ENCODE assay signal across 8 cellular contexts in genomic region chr19:55301459-55302331, GRCh38. TPM values are rescaled to one million over a fixed set of nuclear protein-coding genes. Genes with fewer than 3 reads are reported as not detected.
DNase-seq lines count a peak whose midpoint lies in the region; ATAC-seq and TF ChIP-seq lines count a peak whose summit lies in the region.

No MANE protein-coding gene starts in this region.

- no CpG with 5 or more reads among the region's 42 CpGs for WGBS in neuronal stem cell (ENCODE audit: extremely low coverage in 2 of 2, insufficient read length in 2 of 2, insufficient replicate concordance in 1 of 2), 2 donors

- TF ChIP-seq CTCF in BE2C (IDR thresholded peaks at IDR 0.05; ENCODE audit: low read depth, low read length) (peak; percentile 84), fibroblast of the aortic adventitia (IDR thresholded peaks at IDR 0.05; ENCODE audit: insufficient read depth, low read length) (peak; percentile 88)

- H3K4me1 ChIP-seq in BE2C (no peaks in the 10 kb centered on the region; the same call in 1 of the 2 replicates), neuronal stem cell (ENCODE audit: control insufficient read depth in 2 of 2, insufficient read depth in 1 of 2, low read depth in 1 of 2, low read length in 2 of 2) (peaks cover 13 to 14% of the 10 kb centered on the region in 2 donors)

- no peaks in the 10 kb centered on the region for H3K9me3 Mint-ChIP-seq in activated T-helper 17 cell treated with anti-CD3 and anti-CD28 coated beads, Interleukin-2, amount 50 U/mL, for 72 hours

- no peaks in the 10 kb centered on the region for H3K79me1 ChIP-seq in neuronal stem cell (ENCODE audit: low read depth, low read length)

- peak overlapping the region; percentile 92 for H3K27ac ChIP-seq in neuronal stem cell (replicated peaks; ENCODE audit: low read length)

- H2BK120ac ChIP-seq in neuronal stem cell (ENCODE audit: low read depth, low read length): peak overlapping the region; percentile 44

- H3K18ac ChIP-seq in neuronal stem cell (ENCODE audit: low read length): peak overlapping the region; percentile 84

- H3K36me3 ChIP-seq in BE2C (peaks cover 32% of the 10 kb centered on the region), neuronal stem cell (replicated peaks in 1 of 2; ENCODE audit: control insufficient read depth in 2 of 2, insufficient read depth in 2 of 2, low read length in 2 of 2) (peaks cover 45 to 69% of the 10 kb centered on the region in 2 donors)

- H2AK5ac ChIP-seq in neuronal stem cell (ENCODE audit: low read depth, low read length): peak overlapping the region; percentile 90

- H3K9me3 ChIP-seq in BE2C (no peaks in the 10 kb centered on the region), neuronal stem cell (replicated peaks in 1 of 2; ENCODE audit: control insufficient read depth in 2 of 2, insufficient read depth in 1 of 2, low read depth in 1 of 2, low read length in 2 of 2) (peaks cover 0 to 2% of the 10 kb centered on the region in 2 donors)

- peak overlapping the region; percentile 91 for H3K27ac Mint-ChIP-seq in activated T-helper 17 cell treated with anti-CD3 and anti-CD28 coated beads, Interleukin-2, amount 50 U/mL, for 72 hours

- peak overlapping the region; percentile 81 for H3K23ac ChIP-seq in neuronal stem cell (ENCODE audit: low read depth, low read length, poor library complexity)

- peak overlapping the region; percentile 50 for H2BK12ac ChIP-seq in neuronal stem cell (ENCODE audit: low read length)

- H3K4me3 ChIP-seq in BE2C (ENCODE audit: low read depth, low read length) (peak overlapping the region; percentile 54), fibroblast of the aortic adventitia (ENCODE audit: low read depth, low read length) (peak overlapping the region; percentile 55), neuronal stem cell (ENCODE audit: low read length in 2 of 2) (no peak overlapping the region)

- H2BK15ac ChIP-seq in neuronal stem cell (ENCODE audit: low read length): no peak overlapping the region

- H2BK5ac ChIP-seq in neuronal stem cell (ENCODE audit: low read length): peak overlapping the region; percentile 84

- H3K27me3 Mint-ChIP-seq in activated T-helper 17 cell treated with anti-CD3 and anti-CD28 coated beads, Interleukin-2, amount 50 U/mL, for 72 hours: no peaks in the 10 kb centered on the region

- peak overlapping the region; percentile 79 for H2AFZ ChIP-seq in neuronal stem cell (ENCODE audit: low read length)

- H3K9ac ChIP-seq in neuronal stem cell (ENCODE audit: low read depth, low read length, poor library complexity): peak overlapping the region; percentile 82

- peak overlapping the region; percentile 66 for H4K8ac ChIP-seq in neuronal stem cell (ENCODE audit: low read depth, low read length)

- peak overlapping the region; percentile 88 for H3K4me3 Mint-ChIP-seq in activated T-helper 17 cell treated with anti-CD3 and anti-CD28 coated beads, Interleukin-2, amount 50 U/mL, for 72 hours

- H3K14ac ChIP-seq in neuronal stem cell (ENCODE audit: low read length): peak overlapping the region; percentile 83

- peak; percentile 66 for ATAC-seq in GM19372 (IDR thresholded peaks at IDR 0.05; ENCODE audit: low read depth, unreplicated experiment)
- peak; percentile 95 for ATAC-seq in activated T-helper 17 cell treated with anti-CD3 and anti-CD28 coated beads, Interleukin-2, amount 50 U/mL, for 72 hours (replicated peaks)

- peak overlapping the region; percentile 83 for H4K91ac ChIP-seq in neuronal stem cell (ENCODE audit: low read depth, low read length, poor library complexity)

- peak overlapping the region; percentile 46 for H3K4me2 ChIP-seq in neuronal stem cell (ENCODE audit: insufficient read depth, low read length, poor library complexity, severe bottlenecking)

- DNase-seq in BE2C (peak; percentile 93), HuH-7.5 (ENCODE audit: low spot score) (peak; percentile 100), RKO (ENCODE audit: low spot score) (peak; percentile 80), fibroblast of the aortic adventitia (ENCODE audit: low read depth) (peak; percentile 75), neuronal stem cell (ENCODE audit: low spot score) (peak; percentile 91), stromal cell of bone marrow (ENCODE audit: low read depth) (peak; percentile 37)

- no peak overlapping the region for H3K4ac ChIP-seq in neuronal stem cell (ENCODE audit: low read length)

- H3K36me3 Mint-ChIP-seq in activated T-helper 17 cell treated with anti-CD3 and anti-CD28 coated beads, Interleukin-2, amount 50 U/mL, for 72 hours (ENCODE audit: low read depth): no peaks in the 10 kb centered on the region

- no peaks in the 10 kb centered on the region for H3K4me1 Mint-ChIP-seq in activated T-helper 17 cell treated with anti-CD3 and anti-CD28 coated beads, Interleukin-2, amount 50 U/mL, for 72 hours

- H3K27me3 ChIP-seq in BE2C: no peaks in the 10 kb centered on the region
- no peaks in the 10 kb centered on the region for H3K27me3 ChIP-seq in neuronal stem cell (ENCODE audit: control insufficient read depth in 3 of 3, insufficient read depth in 3 of 3, low read depth in 1 of 3, low read length in 3 of 3)

RNA-seq across cellular contexts. Expression of gene BRSK1, which starts 17.9 kb away (rescaled TPM):
- polyA plus RNA-seq in BE2C (2012; ENCODE audit: insufficient read depth, insufficient read length, low read depth): 51.3 TPM
- total RNA-seq in activated T-helper 17 cell treated with anti-CD3 and anti-CD28 coated beads, Interleukin-2, amount 50 U/mL, for 72 hours: 10 to 100 TPM in 1 of 2 donors, 1 to 10 TPM in 1; 6.3 to 13.7 TPM
- 5.2 and 9.0 TPM in 2 replicates for total RNA-seq in fibroblast of the aortic adventitia (ENCODE audit: low replicate concordance)
- polyA plus RNA-seq in neuronal stem cell (2013, experiment 1 of 2): 30.5 TPM
- 31.6 TPM for polyA plus RNA-seq in neuronal stem cell (2013, experiment 2 of 2)

RNA-seq across cellular contexts. Expression of gene HSPBP1, which starts 21.8 kb away (rescaled TPM):
- polyA plus RNA-seq in BE2C (2012; ENCODE audit: insufficient read depth, insufficient read length, low read depth): 132 TPM
- 10 to 100 TPM; 20.8 to 56.6 TPM for total RNA-seq in activated T-helper 17 cell treated with anti-CD3 and anti-CD28 coated beads, Interleukin-2, amount 50 U/mL, for 72 hours
- 29.1 and 48.3 TPM in 2 replicates for total RNA-seq in fibroblast of the aortic adventitia (ENCODE audit: low replicate concordance)
- 32.8 TPM for polyA plus RNA-seq in neuronal stem cell (2013, experiment 1 of 2)
- 30.1 TPM for polyA plus RNA-seq in neuronal stem cell (2013, experiment 2 of 2)

RNA-seq across cellular contexts. Expression of gene TMEM150B, which starts 23.4 kb away (rescaled TPM):
- not detected for polyA plus RNA-seq in BE2C (2012; ENCODE audit: insufficient read depth, insufficient read length, low read depth)
- total RNA-seq in activated T-helper 17 cell treated with anti-CD3 and anti-CD28 coated beads, Interleukin-2, amount 50 U/mL, for 72 hours: under 1 TPM; 0.39 to 0.56 TPM
- not detected in 2 replicates for total RNA-seq in fibroblast of the aortic adventitia (ENCODE audit: low replicate concordance)
- not detected for polyA plus RNA-seq in neuronal stem cell (2013, experiment 1 of 2)
- 0.04 TPM for polyA plus RNA-seq in neuronal stem cell (2013, experiment 2 of 2)

RNA-seq across cellular contexts. Expression of gene KMT5C, which starts 38.0 kb away (rescaled TPM):
- polyA plus RNA-seq in BE2C (2012; ENCODE audit: insufficient read depth, insufficient read length, low read depth): 24.8 TPM
- total RNA-seq in activated T-helper 17 cell treated with anti-CD3 and anti-CD28 coated beads, Interleukin-2, amount 50 U/mL, for 72 hours: 10 to 100 TPM; 15.6 to 25.3 TPM
- total RNA-seq in fibroblast of the aortic adventitia (ENCODE audit: low replicate concordance): 6.7 and 22.2 TPM in 2 replicates
- polyA plus RNA-seq in neuronal stem cell (2013, experiment 1 of 2): 46.5 TPM
- polyA plus RNA-seq in neuronal stem cell (2013, experiment 2 of 2): 47.0 TPM

RNA-seq across cellular contexts. Expression of gene PPP6R1, which starts 42.9 kb away (rescaled TPM):
- 140 TPM for polyA plus RNA-seq in BE2C (2012; ENCODE audit: insufficient read depth, insufficient read length, low read depth)
- total RNA-seq in activated T-helper 17 cell treated with anti-CD3 and anti-CD28 coated beads, Interleukin-2, amount 50 U/mL, for 72 hours: 100 to 1,000 TPM; 156 to 319 TPM
- 39.0 and 41.5 TPM in 2 replicates for total RNA-seq in fibroblast of the aortic adventitia (ENCODE audit: low replicate concordance)
- polyA plus RNA-seq in neuronal stem cell (2013, experiment 1 of 2): 33.0 TPM
- 32.6 TPM for polyA plus RNA-seq in neuronal stem cell (2013, experiment 2 of 2)

Comparison
In these comparisons a context has a peak if more than half of its experiments do, and no peak if none do; other contexts are left out.
1. DNase-seq: peak in every context shown above with its lines; median percentile 100 in HuH-7.5; 93 in BE2C; 91 in neuronal stem cell; 80 in RKO; 75 in fibroblast of the aortic adventitia; 37 in stromal cell of bone marrow.
2. H3K4me3 ChIP-seq: peak in BE2C (single experiment) and fibroblast of the aortic adventitia (single experiment); none in neuronal stem cell (0 of 2).